ENCODE assay signal across 24 cellular contexts in the genomic region with DNA sequence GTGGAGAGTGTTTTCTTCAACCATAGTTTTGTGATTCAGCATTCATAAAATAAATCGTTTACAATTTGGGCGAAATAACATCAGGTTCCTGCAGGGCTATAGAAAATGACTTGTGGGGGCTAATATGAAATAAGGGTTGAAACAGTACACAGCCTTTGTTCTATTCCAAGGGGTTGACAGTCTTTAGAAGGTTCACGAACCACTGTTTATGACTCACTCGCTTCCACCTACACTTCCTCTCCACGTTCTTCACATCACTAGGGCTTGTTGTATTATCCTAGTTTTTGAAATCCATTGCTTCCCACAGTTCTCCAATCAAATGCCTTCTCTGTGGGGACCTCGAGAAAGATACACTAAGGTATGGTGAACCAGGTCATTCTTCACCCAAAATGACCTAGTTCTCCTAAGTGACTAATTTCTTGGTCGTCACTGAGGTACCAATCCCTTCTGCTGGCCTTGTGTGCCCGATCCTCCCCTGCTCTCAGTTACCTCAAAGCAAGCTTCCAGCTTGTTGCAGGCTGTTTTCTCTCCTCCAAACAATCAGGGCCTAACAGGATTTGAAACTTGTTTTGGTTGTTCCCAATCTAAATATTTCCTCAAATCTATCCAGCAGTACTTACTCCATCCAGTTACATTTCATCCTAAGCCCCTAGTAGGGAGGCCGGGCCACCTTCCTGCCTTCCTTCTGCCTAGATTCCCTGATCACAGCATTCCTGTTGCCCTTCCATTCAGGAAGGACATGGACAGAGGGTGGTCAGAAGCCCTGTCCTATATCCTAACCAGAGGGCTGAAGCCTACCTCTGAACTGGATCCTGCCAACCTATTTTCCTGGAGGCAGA. TPM values are rescaled to one million over a fixed set of nuclear protein-coding genes. Genes with fewer than 3 reads are reported as not detected.
DNase-seq lines count a peak whose midpoint lies in the region; ATAC-seq and TF ChIP-seq lines count a peak whose summit lies in the region.
"Had no signal": no experiment of that assay in that cellular context is flagged by ENCODE, and none has a peak within 500 bp of the region (broad histone marks: within the 10 kb centered on the region; RNA-seq: fewer than 3 reads in every experiment).

No MANE protein-coding gene starts in this region.

- H3K36me3 Mint-ChIP-seq in activated T-cell treated with anti-CD3 and anti-CD28 coated beads, Interleukin-2, amount 50 U/mL, for 4 hours (ENCODE audit: insufficient read depth), result peaks cover 2% of the 10 kb centered on the region
- H3K36me3 Mint-ChIP-seq in T-helper 17 cell (ENCODE audit: low read depth), result no peaks in the 10 kb centered on the region
- H3K36me3 Mint-ChIP-seq in stimulated activated memory B cell treated with anti-CD40 and anti-IgM and Interleukin-4, amounts not matched to agents 10 μg/mL and 1 μg/mL and 100 μg/mL, for 72 hours, result no peaks in the 10 kb centered on the region
- H3K36me3 Mint-ChIP-seq: activated CD8-positive, alpha-beta memory T cell treated with anti-CD3 and anti-CD28 coated beads, Interleukin-2, amount 10 ng/mL, durations not matched to agents 7 days and 5 days; IgD-negative memory B cell; type B pancreatic cell had no signal

- peak overlapping the region; percentile 56 for H3K27ac Mint-ChIP-seq in T-helper 17 cell
- H3K27ac Mint-ChIP-seq in stimulated activated memory B cell treated with anti-CD40 and anti-IgM and Interleukin-4, amounts not matched to agents 10 μg/mL and 1 μg/mL and 100 μg/mL, for 72 hours, result peak overlapping the region; percentile 60
- H3K27ac Mint-ChIP-seq: activated CD8-positive, alpha-beta memory T cell treated with anti-CD3 and anti-CD28 coated beads, Interleukin-2, amount 10 ng/mL, durations not matched to agents 7 days and 5 days; type B pancreatic cell had no signal

- no peaks in the 10 kb centered on the region for H3K9me3 Mint-ChIP-seq in activated T-cell treated with anti-CD3 and anti-CD28 coated beads, Interleukin-2, amount 50 U/mL, for 4 hours
- no peaks in the 10 kb centered on the region for H3K9me3 Mint-ChIP-seq in stimulated activated memory B cell treated with anti-CD40 and anti-IgM and Interleukin-4, amounts not matched to agents 10 μg/mL and 1 μg/mL and 100 μg/mL, for 72 hours
- H3K9me3 Mint-ChIP-seq: IgD-negative memory B cell, type B pancreatic cell had no signal

- TF ChIP-seq CTCF in fibroblast of pulmonary artery (IDR thresholded peaks at IDR 0.05; ENCODE audit: low read length, missing control alignments), result no peak

- peaks cover 24% of the 10 kb centered on the region for H3K4me1 Mint-ChIP-seq in activated T-cell treated with anti-CD3 and anti-CD28 coated beads, Interleukin-2, amount 50 U/mL, for 4 hours (ENCODE audit: low read depth)
- peaks cover 20% of the 10 kb centered on the region for H3K4me1 Mint-ChIP-seq in T-helper 17 cell
- peaks cover 21% of the 10 kb centered on the region for H3K4me1 Mint-ChIP-seq in stimulated activated memory B cell treated with anti-CD40 and anti-IgM and Interleukin-4, amounts not matched to agents 10 μg/mL and 1 μg/mL and 100 μg/mL, for 72 hours
- H3K4me1 Mint-ChIP-seq: nephron progenitor cell had no signal

- H3K9me3 ChIP-seq in T-helper 17 cell (ENCODE audit: control insufficient read depth, low read length, poor library complexity, severe bottlenecking), result no peaks in the 10 kb centered on the region
- H3K9me3 ChIP-seq: A549, gastrocnemius medialis, stomach had no signal

- no peaks in the 10 kb centered on the region for H3K27me3 Mint-ChIP-seq in activated T-cell treated with anti-CD3 and anti-CD28 coated beads, Interleukin-2, amount 50 U/mL, for 4 hours (ENCODE audit: low read depth)
- H3K27me3 Mint-ChIP-seq in T-helper 17 cell, result no peaks in the 10 kb centered on the region
- H3K27me3 Mint-ChIP-seq in stimulated activated memory B cell treated with anti-CD40 and anti-IgM and Interleukin-4, amounts not matched to agents 10 μg/mL and 1 μg/mL and 100 μg/mL, for 72 hours, result no peaks in the 10 kb centered on the region
- H3K27me3 Mint-ChIP-seq: activated CD8-positive, alpha-beta memory T cell treated with anti-CD3 and anti-CD28 coated beads, Interleukin-2, amount 10 ng/mL, durations not matched to agents 7 days and 5 days; type B pancreatic cell had no signal

- no peak for DNase-seq in activated T-cell treated with anti-CD3 and anti-CD28 coated beads, Interleukin-2, amount 50 U/mL, for 4 hours
- DNase-seq in activated T-cell treated with anti-CD3 and anti-CD28 coated beads for 4 hours, result no peak
- no peak for DNase-seq in T-helper 17 cell
- DNase-seq in fibroblast of pulmonary artery (ENCODE audit: low read depth), result peak; percentile 37
- no peak for DNase-seq in C1 segment of cervical spinal cord (lab: John Stamatoyannopoulos, UW)
- no peak for DNase-seq in NCI-H128 (lab: John Stamatoyannopoulos, UW; ENCODE audit: unreplicated experiment)
- DNase-seq: activated CD4-positive, CD25-positive, alpha-beta regulatory T cell treated with anti-CD3 and anti-CD28 coated beads, Interleukin-2, amount 50 U/mL, for 72 hours; activated CD8-positive, alpha-beta memory T cell treated with anti-CD3 and anti-CD28 coated beads, Interleukin-2, amount 10 ng/mL, durations not matched to agents 7 days and 5 days; activated effector memory CD4-positive, alpha-beta T cell treated with Interleukin-2 at 50 U/mL for 16 hours; DMS79; gastrocnemius medialis; GOT3; NCI-H2081; NCI-H526 treated with DMSO at 0.1 percent for 48 hours; nephron progenitor cell; OCI-M1; stomach; T-helper 9 cell had no signal

- H3K4me3 Mint-ChIP-seq in activated T-cell treated with anti-CD3 and anti-CD28 coated beads, Interleukin-2, amount 50 U/mL, for 4 hours, result no peak overlapping the region
- H3K4me3 Mint-ChIP-seq in T-helper 17 cell, result no peak overlapping the region
- no peak overlapping the region for H3K4me3 Mint-ChIP-seq in stimulated activated memory B cell treated with anti-CD40 and anti-IgM and Interleukin-4, amounts not matched to agents 10 μg/mL and 1 μg/mL and 100 μg/mL, for 72 hours
- H3K4me3 Mint-ChIP-seq: activated CD8-positive, alpha-beta memory T cell treated with anti-CD3 and anti-CD28 coated beads, Interleukin-2, amount 10 ng/mL, durations not matched to agents 7 days and 5 days; IgD-negative memory B cell; nephron progenitor cell; type B pancreatic cell had no signal

- no peak overlapping the region for H3K4me3 ChIP-seq in fibroblast of pulmonary artery (replicated peaks; ENCODE audit: low read depth, low read length)
- H3K4me3 ChIP-seq: A549, coronary artery, gastrocnemius medialis, stomach had no signal

- peak; percentile 65 to 70 for ATAC-seq in activated T-cell treated with anti-CD3 and anti-CD28 coated beads, Interleukin-2, amount 50 U/mL, for 4 hours
- ATAC-seq in T-helper 17 cell (no peak), HG02870 (IDR thresholded peaks at IDR 0.05; ENCODE audit: unreplicated experiment) (no peak)
- no peak for ATAC-seq in stimulated activated memory B cell treated with anti-CD40 and anti-IgM and Interleukin-4, amounts not matched to agents 10 μg/mL and 1 μg/mL and 100 μg/mL, for 72 hours
- ATAC-seq: A549; activated CD8-positive, alpha-beta memory T cell treated with anti-CD3 and anti-CD28 coated beads, Interleukin-2, amount 10 ng/mL, durations not matched to agents 7 days and 5 days; gastrocnemius medialis had no signal

RNA-seq across cellular contexts. Expression of a gene that starts 23.1 kb away (rescaled TPM):
- total RNA-seq in activated T-cell treated with anti-CD3 and anti-CD28 coated beads, Interleukin-2, amount 50 U/mL, for 4 hours, result 100 to 1,000 TPM; 141 to 161 (median 154) TPM
- total RNA-seq in T-helper 17 cell, result 100 to 1,000 TPM; 115 to 136 TPM

Comparison
In these comparisons a context has a peak if more than half of its experiments do, and no peak if none do; other contexts are left out.
1. ATAC-seq: peak in activated T-cell treated with anti-CD3 and anti-CD28 coated beads, Interleukin-2, amount 50 U/mL, for 4 hours (2 of 2); none in T-helper 17 cell (single experiment), stimulated activated memory B cell treated with anti-CD40 and anti-IgM and Interleukin-4, amounts not matched to agents 10 μg/mL and 1 μg/mL and 100 μg/mL, for 72 hours (single experiment) and HG02870 (single experiment).